Comparison of ENCODE assay signal across 10 cellular contexts in genomic region chr3:46943237-46944187, GRCh38. TPM values are rescaled to one million over a fixed set of nuclear protein-coding genes. Genes with fewer than 3 reads are reported as not detected.
DNase-seq lines count a peak whose midpoint lies in the region; ATAC-seq, FAIRE-seq and TF ChIP-seq lines count a peak whose summit lies in the region.
"Had no signal": no experiment of that assay in that cellular context is flagged by ENCODE, and none has a peak within 500 bp of the region (broad histone marks: within the 10 kb centered on the region; RNA-seq: fewer than 3 reads in every experiment).

No MANE protein-coding gene starts in this region.

- H3K79me2 ChIP-seq in OCI-LY3 (ENCODE audit: low read length), result peaks cover 97% of the 10 kb centered on the region

- no peak for TF ChIP-seq EP300 in gastroesophageal sphincter (IDR thresholded peaks at IDR 0.05)

- intact Hi-C loops in pancreas (cut with DNase I), result loop anchor here in 1 of 3 donors (5.0 kb wide), 1 partner anchor 39 kb away; no protein-coding TSS in a partner anchor

- no peak for ATAC-seq in gastroesophageal sphincter
- ATAC-seq in pancreas, result peak; percentile 39 to 72 (median 68)
- no peak for ATAC-seq in HG03457 (IDR thresholded peaks at IDR 0.05; ENCODE audit: unreplicated experiment)

- H3K9me3 ChIP-seq in OCI-LY3 (ENCODE audit: insufficient read depth, low read length) (no peaks in the 10 kb centered on the region), gastroesophageal sphincter (no peaks in the 10 kb centered on the region), pancreas (no peaks in the 10 kb centered on the region)

- TF ChIP-seq CTCF in OCI-LY3 (IDR thresholded peaks at IDR 0.05; ENCODE audit: low read depth, low read length), result no peak
- no peak for TF ChIP-seq CTCF in gastroesophageal sphincter (IDR thresholded peaks at IDR 0.05)
- TF ChIP-seq CTCF in pancreas (IDR thresholded peaks at IDR 0.05), result no peak

- DNase-seq in DMS53 (lab: John Stamatoyannopoulos, UW) (peak; percentile 81), pancreas (peak in 5 of 6 donors; percentile 71 to 84 (median 75)), NCI-H524 treated with DMSO at 0.1 percent for 48 hours (lab: John Stamatoyannopoulos, UW) (no peak), NCI-H2196 (lab: John Stamatoyannopoulos, UW; ENCODE audit: unreplicated experiment) (no peak)
- no peak for DNase-seq in stimulated activated CD8-positive, alpha-beta memory T cell treated with anti-CD3 and anti-CD28 coated beads, Interleukin-4, amount 100 ng/mL, for 48 hours
- DNase-seq: hippocampal formation had no signal

- peak overlapping the region; percentile 91 for H3K4me2 ChIP-seq in OCI-LY3 (ENCODE audit: low read length)
- H3K4me2 ChIP-seq: KMS-11 had no signal

- H3K27ac ChIP-seq in OCI-LY3 (ENCODE audit: low read length), result peak overlapping the region; percentile 85
- H3K27ac ChIP-seq in gastroesophageal sphincter, result peak overlapping the region; percentile 5 to 53 (median 26)
- peak overlapping the region; percentile 91 to 97 (median 92) for H3K27ac ChIP-seq in pancreas
- H3K27ac ChIP-seq: KMS-11 had no signal

- no peak overlapping the region for H2AFZ ChIP-seq in OCI-LY3 (ENCODE audit: low read depth, low read length)

- no peak for TF ChIP-seq POLR2A in gastroesophageal sphincter (IDR thresholded peaks at IDR 0.05)

- H3K4me3 ChIP-seq in OCI-LY3 (ENCODE audit: low read length) (peak overlapping the region; percentile 68), gastroesophageal sphincter (no peak overlapping the region), pancreas (peak overlapping the region in 2 of 4 donors; percentile 11 to 25)

- H4K20me1 ChIP-seq in OCI-LY3 (ENCODE audit: insufficient read depth, low read length), result peaks cover 33% of the 10 kb centered on the region

- peaks cover 76% of the 10 kb centered on the region for H3K4me1 ChIP-seq in OCI-LY3 (ENCODE audit: low read length)
- H3K4me1 ChIP-seq in gastroesophageal sphincter, result peaks cover 9 to 84% (median 35%) of the 10 kb centered on the region in 3 donors
- peaks cover 77 to 85% (median 78%) of the 10 kb centered on the region in 3 donors for H3K4me1 ChIP-seq in pancreas

- H3K36me3 ChIP-seq in OCI-LY3 (replicated peaks; ENCODE audit: low read depth, low read length), result peaks cover 59% of the 10 kb centered on the region
- peaks cover 0 to 26% of the 10 kb centered on the region in 2 donors for H3K36me3 ChIP-seq in gastroesophageal sphincter
- H3K36me3 ChIP-seq in pancreas, result peaks cover 0 to 11% (median 0%) of the 10 kb centered on the region in 3 donors

- FAIRE-seq in pancreas (lab: Jason Lieb, UNC), result no peak

- H3K27me3 ChIP-seq in OCI-LY3 (ENCODE audit: low read depth, low read length), result no peaks in the 10 kb centered on the region
- H3K27me3 ChIP-seq in gastroesophageal sphincter, result no peaks in the 10 kb centered on the region
- H3K27me3 ChIP-seq in pancreas, result no peaks in the 10 kb centered on the region

- WGBS in gastroesophageal sphincter (ENCODE audit: low coverage in 1 of 2), 2 donors, result 35 to 70% methylated on average over 4 to 6 of the region's 12 CpGs
- WGBS in pancreas, 2 donors, result 16 to 21% methylated on average over 12 of the region's 12 CpGs

- H3K9ac ChIP-seq in OCI-LY3 (ENCODE audit: low read length), result peak overlapping the region; percentile 74
- H3K9ac ChIP-seq: KMS-11 had no signal

RNA-seq across cellular contexts. Expression of gene CCDC12, which starts 33.0 kb away (rescaled TPM):
- total RNA-seq in gastroesophageal sphincter (10 to 100 TPM; 14.3 to 52.2 (median 42.0) TPM), pancreas (10 to 100 TPM; 20.7 to 30.4 (median 22.4) TPM)
- polyA plus RNA-seq in pancreas, result 10 to 100 TPM; 64.9 to 82.8 TPM

RNA-seq across cellular contexts. Expression of gene NBEAL2, which starts 36.0 kb away (rescaled TPM):
- total RNA-seq in gastroesophageal sphincter, result 10 to 100 TPM; 12.3 to 23.2 (median 20.4) TPM
- 10 to 100 TPM; 30.6 to 67.4 (median 37.1) TPM for total RNA-seq in pancreas
- polyA plus RNA-seq in pancreas, result 100 to 1,000 TPM; 231 to 265 TPM

Comparison
In these comparisons a context has a peak if more than half of its experiments do, and no peak if none do; other contexts are left out.
1. DNase-seq: peak in DMS53 (single experiment) and pancreas (5 of 6); none in NCI-H524 treated with DMSO at 0.1 percent for 48 hours (single experiment), stimulated activated CD8-positive, alpha-beta memory T cell treated with anti-CD3 and anti-CD28 coated beads, Interleukin-4, amount 100 ng/mL, for 48 hours (single experiment) and NCI-H2196 (single experiment).
2. H3K27ac ChIP-seq: peak in every context shown above with its lines; median percentile 92 in pancreas; 85 in OCI-LY3; 26 in gastroesophageal sphincter.
3. ATAC-seq: peak in pancreas (4 of 4); none in gastroesophageal sphincter (single experiment) and HG03457 (single experiment).